In genomic region chr3:136018876-136019275, GRCh38 we compare ENCODE assay signal across 28 cellular contexts. TPM values are rescaled to one million over a fixed set of nuclear protein-coding genes. Genes with fewer than 3 reads are reported as not detected.
DNase-seq lines count a peak whose midpoint lies in the region; ATAC-seq and TF ChIP-seq lines count a peak whose summit lies in the region.
"Had no signal": no experiment of that assay in that cellular context is flagged by ENCODE, and none has a peak within 500 bp of the region (broad histone marks: within the 10 kb centered on the region; RNA-seq: fewer than 3 reads in every experiment).

No MANE protein-coding gene starts in this region.

- DNase-seq in heart left ventricle, result peak in 1 of 5 donors; percentile 10
- DNase-seq in Right ventricle myocardium inferior (ENCODE audit: missing footprints), result no peak
- peak; percentile 14 for DNase-seq in RPMI7951 (ENCODE audit: low read depth)
- peak; percentile 21 for DNase-seq in fibroblast of gingiva (ENCODE audit: low read depth)
- no peak for DNase-seq in psoas muscle
- no peak for DNase-seq in islet precursor cell
- DNase-seq: activated CD4-positive, alpha-beta T cell treated with anti-CD3 and anti-CD28 coated beads for 4 hours; activated CD8-positive, alpha-beta memory T cell treated with anti-CD3 and anti-CD28 coated beads for 24 hours; activated gamma-delta T cell treated with Interleukin-2 at 50 U/mL for 16 hours; activated T-cell treated with anti-CD3 and anti-CD28 coated beads, Interleukin-2, amount 50 U/mL, for 24 hours; adrenal gland; brain microvascular endothelial cell; DMS79 treated with DMSO at 0.1 percent for 48 hours; hippocampal formation; immature natural killer cell; midbrain; NCI-H2081 treated with DMSO at 0.1 percent for 48 hours; ovary; PC-9; stimulated activated CD4-positive, alpha-beta T cell treated with anti-CD3 and anti-CD28 coated beads, Interleukin-4, amount 100 ng/mL, for 4 hours; stimulated activated naive CD4-positive, alpha-beta T cell; T-helper 17 cell; testis had no signal

- WGBS in heart left ventricle, 4 donors, result 10 to 36% (median 27%) methylated on average over 1 of the region's 1 CpG
- WGBS in psoas muscle, 3 donors, result 4 to 33% (median 17%) methylated on average over 1 of the region's 1 CpG

- ATAC-seq in heart left ventricle (peak in 2 of 4 donors; percentile 56 to 65), Right ventricle myocardium inferior (no peak), psoas muscle (peak in 3 of 4 donors; percentile 20 to 49 (median 48)), HG03469 (IDR thresholded peaks at IDR 0.05; ENCODE audit: unreplicated experiment) (no peak), HG02678 (IDR thresholded peaks at IDR 0.05; ENCODE audit: unreplicated experiment) (no peak)
- ATAC-seq: HCT116; natural killer cell treated with Interleukin-12 subunit alpha and Interleukin-12 subunit beta and Interleukin-15 and Interleukin-18, amount 100 ng/mL, for 72 hours; T-helper 17 cell had no signal

- peak overlapping the region in 7 of 12 donors; percentile 30 to 58 (median 51) for H3K27ac ChIP-seq in heart left ventricle
- peak overlapping the region; percentile 44 for H3K27ac ChIP-seq in psoas muscle
- H3K27ac ChIP-seq: adrenal gland, brain microvascular endothelial cell, ovary, PC-9, SJSA1, testis had no signal

- TF ChIP-seq POLR2A in heart left ventricle (IDR thresholded peaks at IDR 0.05), result no peak

- H3K4me3 ChIP-seq in heart left ventricle, result no peak overlapping the region
- no peak overlapping the region for H3K4me3 ChIP-seq in psoas muscle
- H3K4me3 ChIP-seq: adrenal gland, ovary, PC-9, SJSA1, testis had no signal

- intact Hi-C loops in heart left ventricle (cut with DNase I) (no loop called here), Right ventricle myocardium inferior (cut with DNase I) (loop anchor here (2.0 kb wide), 1 partner anchor 52 kb away; no protein-coding TSS in a partner anchor), psoas muscle (cut with DNase I) (no loop called here)

- no peaks in the 10 kb centered on the region for H3K36me3 ChIP-seq in heart left ventricle
- no peaks in the 10 kb centered on the region for H3K36me3 ChIP-seq in psoas muscle (ENCODE audit: insufficient read depth in 1 of 2, low read depth in 1 of 2)
- H3K36me3 ChIP-seq: adrenal gland, brain microvascular endothelial cell, ovary, SJSA1 had no signal

- H3K9me3 ChIP-seq in heart left ventricle (peaks cover 0 to 17% (median 0%) of the 10 kb centered on the region in 12 donors), psoas muscle (no peaks in the 10 kb centered on the region)
- H3K9me3 ChIP-seq: adrenal gland, ovary, SJSA1, testis had no signal

- TF ChIP-seq CTCF in heart left ventricle (IDR thresholded peaks at IDR 0.05) (no peak), psoas muscle (IDR thresholded peaks at IDR 0.05) (no peak)

- H3K4me1 ChIP-seq in heart left ventricle (peaks cover 0 to 49% (median 17%) of the 10 kb centered on the region in 12 donors), psoas muscle (peaks cover 47% of the 10 kb centered on the region)
- H3K4me1 ChIP-seq: adrenal gland, SJSA1 had no signal

- H3K27me3 ChIP-seq in heart left ventricle, result no peaks in the 10 kb centered on the region
- no peaks in the 10 kb centered on the region for H3K27me3 ChIP-seq in psoas muscle (ENCODE audit: insufficient read depth in 3 of 3, low read length in 2 of 3)
- H3K27me3 ChIP-seq: adrenal gland, brain microvascular endothelial cell, ovary, SJSA1, testis had no signal

RNA-seq across cellular contexts. Expression of gene PPP2R3A, which starts 53.3 kb away (rescaled TPM):
- 100 to 1,000 TPM in 4 of 9 donors, 10 to 100 TPM in 5; 46.8 to 136 (median 95.5) TPM for total RNA-seq in heart left ventricle
- 10 to 100 TPM; 10.4 to 20.2 TPM for polyA plus RNA-seq in heart left ventricle
- total RNA-seq in Right ventricle myocardium inferior, result 107 TPM
- 14.7 and 15.1 TPM in 2 replicates for total RNA-seq in RPMI7951 (2014; rRNA removed; shearing (Covaris generic))
- 100 to 1,000 TPM in 1 of 4 donors, 10 to 100 TPM in 3; 45.5 to 134 (median 52.6) TPM for total RNA-seq in psoas muscle
- 10 to 100 TPM in 2 of 3 donors, 1 to 10 TPM in 1; 5.4 to 16.8 (median 13.2) TPM for polyA plus RNA-seq in psoas muscle

Comparison
In these comparisons a context has a peak if more than half of its experiments do, and no peak if none do; other contexts are left out.
1. ATAC-seq: peak in psoas muscle (3 of 4); none in Right ventricle myocardium inferior (single experiment), HG03469 (single experiment) and HG02678 (single experiment).
2. DNase-seq: peak in RPMI7951 (single experiment) and fibroblast of gingiva (single experiment); none in Right ventricle myocardium inferior (single experiment), psoas muscle (0 of 2) and islet precursor cell (single experiment).